Comparison of ENCODE assay signal across 8 cellular contexts in the genomic region with DNA sequence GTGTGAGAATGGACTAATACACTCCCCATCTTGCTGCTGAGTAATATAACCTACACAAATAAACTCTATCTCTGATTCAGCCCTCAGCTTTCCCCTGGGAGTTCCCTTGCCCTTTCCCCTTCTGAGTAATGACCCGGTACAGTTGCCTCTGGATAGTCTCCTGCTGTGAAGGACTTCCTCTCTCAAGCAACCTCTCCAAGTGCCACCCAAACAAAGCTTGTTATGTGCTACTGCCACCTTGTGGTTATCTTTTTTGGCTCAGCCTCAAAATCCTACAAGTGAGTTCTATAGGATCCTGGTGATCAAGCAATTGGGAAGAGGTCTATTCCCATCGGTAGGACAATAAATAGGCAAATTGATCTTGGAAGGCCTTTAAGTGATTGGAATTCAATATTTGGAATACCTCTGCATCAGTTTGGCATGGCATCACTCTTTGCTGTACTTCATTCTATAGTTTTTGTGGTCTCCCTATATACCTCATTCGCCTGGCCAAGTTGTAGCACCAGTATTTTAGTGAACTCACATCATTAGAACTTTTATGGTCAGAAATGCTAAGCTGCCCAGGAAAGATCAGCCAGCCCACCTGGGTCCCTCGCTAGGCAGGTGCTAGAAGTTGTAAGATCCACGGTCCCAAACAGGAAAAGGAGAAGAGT. TPM values are rescaled to one million over a fixed set of nuclear protein-coding genes. Genes with fewer than 3 reads are reported as not detected.
DNase-seq lines count a peak whose midpoint lies in the region; ATAC-seq and TF ChIP-seq lines count a peak whose summit lies in the region.

No MANE protein-coding gene starts in this region.

- in situ Hi-C loops in GM13976 (cut with MboI; ENCODE audit: low sequenced_read_pairs, unreplicated experiment) = loop anchor here (25.0 kb wide), 1 partner anchor 482 kb away; a partner anchor contains a TSS

- H3K27me3 ChIP-seq in kidney epithelial cell (ENCODE audit: control insufficient read depth, insufficient read depth, low read length) = no peaks in the 10 kb centered on the region

- peak; percentile 88 for ATAC-seq in HG02852 (IDR thresholded peaks at IDR 0.05; ENCODE audit: unreplicated experiment)

- TF ChIP-seq CTCF in AG09309 (IDR thresholded peaks at IDR 0.05; ENCODE audit: control insufficient read depth, insufficient read depth, low read depth, low read length, missing control alignments) = peak; percentile 60
- TF ChIP-seq CTCF in GM13976 (IDR thresholded peaks at IDR 0.05; ENCODE audit: borderline replicate concordance, control extremely low read depth, extremely low read depth, insufficient read depth, missing control alignments) = peak; percentile 63
- TF ChIP-seq CTCF in kidney epithelial cell (IDR thresholded peaks at IDR 0.05; ENCODE audit: insufficient read depth, low read length, poor library complexity, severe bottlenecking) = peak; percentile 38

- DNase-seq in AG09309 (ENCODE audit: low read depth) = peak; percentile 87
- peak; percentile 36 for DNase-seq in GM13976 (ENCODE audit: low spot score)
- peak; percentile 39 for DNase-seq in NCI-H146 treated with DMSO at 0.1 percent for 48 hours (lab: John Stamatoyannopoulos, UW; ENCODE audit: unreplicated experiment)
- DNase-seq in T follicular helper cell (ENCODE audit: low read depth) = peak; percentile 27
- DNase-seq in cerebellar cortex (ENCODE audit: low spot score) = peak; percentile 75
- DNase-seq in kidney epithelial cell (ENCODE audit: low read depth) = peak; percentile 74
- peak in 2 of 3 experiments; percentile 1 to 21 for DNase-seq in stimulated activated CD4-positive, alpha-beta T cell treated with anti-CD3 and anti-CD28 coated beads, TNF-alpha, amount 100 ng/mL, for 4 hours (ENCODE audit: low read depth in 3 of 3)

- H3K4me3 ChIP-seq in AG09309 (ENCODE audit: control insufficient read depth, low read depth, low read length) = no peak overlapping the region
- H3K4me3 ChIP-seq in kidney epithelial cell (ENCODE audit: low read depth, low read length) = no peak overlapping the region

- no peaks in the 10 kb centered on the region for H3K36me3 ChIP-seq in kidney epithelial cell (ENCODE audit: control insufficient read depth, insufficient read depth, low read length)

RNA-seq across cellular contexts. Expression of a gene that starts 40.1 kb away (rescaled TPM):
- total RNA-seq in kidney epithelial cell = not detected in 2 replicates

Comparison
In these comparisons a context has a peak if more than half of its experiments do, and no peak if none do; other contexts are left out.
1. DNase-seq: peak in every context shown above with its lines; median percentile 87 in AG09309; 75 in cerebellar cortex; 74 in kidney epithelial cell; 39 in NCI-H146 treated with DMSO at 0.1 percent for 48 hours; 36 in GM13976; 27 in T follicular helper cell; 11 in stimulated activated CD4-positive, alpha-beta T cell treated with anti-CD3 and anti-CD28 coated beads, TNF-alpha, amount 100 ng/mL, for 4 hours.